In genomic region chr17:66748578-66748977, GRCh38 we compare ENCODE assay signal across 23 cellular contexts.
"Had no signal": no experiment of that assay in that cellular context is flagged by ENCODE, and none has a peak within 500 bp of the region (broad histone marks: within the 10 kb centered on the region; RNA-seq: fewer than 3 reads in every experiment).

No MANE protein-coding gene starts in this region.

- H3K4me1 Mint-ChIP-seq: activated CD4-positive, alpha-beta T cell treated with anti-CD3 and anti-CD28 coated beads, Interleukin-2, amount 10 ng/mL, durations not matched to agents 7 days and 5 days; activated CD8-positive, alpha-beta memory T cell treated with anti-CD3 and anti-CD28 coated beads, Interleukin-2, amount 10 ng/mL, durations not matched to agents 7 days and 5 days; immature natural killer cell had no signal

- DNase-seq: activated CD4-positive, alpha-beta T cell treated with anti-CD3 and anti-CD28 coated beads, Interleukin-2, amount 10 ng/mL, durations not matched to agents 7 days and 5 days; activated CD4-positive, CD25-positive, alpha-beta regulatory T cell treated with anti-CD3 and anti-CD28 coated beads, Interleukin-2, amount 50 U/mL, for 72 hours; activated CD8-positive, alpha-beta memory T cell treated with anti-CD3 and anti-CD28 coated beads, Interleukin-2, amount 10 ng/mL, durations not matched to agents 7 days and 5 days; activated CD8-positive, alpha-beta T cell treated with anti-CD3 and anti-CD28 coated beads for 36 hours; activated naive CD4-positive, alpha-beta T cell treated with anti-CD3 and anti-CD28 coated beads, Interleukin-2, amount 50 U/mL, for 16 hours; colonic mucosa; dorsolateral prefrontal cortex; effector memory CD8-positive, alpha-beta T cell; immature natural killer cell; kidney glomerular epithelial cell; left lung; naive thymus-derived CD4-positive, alpha-beta T cell; ovary; psoas muscle; stimulated activated CD4-positive, alpha-beta T cell treated with anti-CD3 and anti-CD28 coated beads, Interleukin-4, amount 100 ng/mL, for 4 hours; stimulated activated naive CD8-positive, alpha-beta T cell treated with anti-CD3 and anti-CD28 coated beads, Interleukin-15, Interleukin-2, amounts not matched to agents 100 U/mL and 50 U/mL, for 24 hours; SW 1271; upper lobe of right lung had no signal

- H3K9me3 Mint-ChIP-seq: activated CD4-positive, alpha-beta T cell treated with anti-CD3 and anti-CD28 coated beads, Interleukin-2, amount 10 ng/mL, durations not matched to agents 7 days and 5 days; activated CD8-positive, alpha-beta T cell treated with anti-CD3 and anti-CD28 coated beads for 36 hours; effector memory CD8-positive, alpha-beta T cell; T-helper 2 cell treated with Interferon-gamma antibody and Interleukin-4, amounts not matched to agents 5 μg/mL and 100 μg/mL, for 36 hours had no signal

- H3K4me3 Mint-ChIP-seq: activated CD4-positive, alpha-beta T cell treated with anti-CD3 and anti-CD28 coated beads, Interleukin-2, amount 10 ng/mL, durations not matched to agents 7 days and 5 days; activated CD8-positive, alpha-beta memory T cell treated with anti-CD3 and anti-CD28 coated beads, Interleukin-2, amount 10 ng/mL, durations not matched to agents 7 days and 5 days; activated CD8-positive, alpha-beta T cell treated with anti-CD3 and anti-CD28 coated beads for 36 hours; effector memory CD8-positive, alpha-beta T cell; immature natural killer cell; naive thymus-derived CD4-positive, alpha-beta T cell; T-helper 2 cell treated with Interferon-gamma antibody and Interleukin-4, amounts not matched to agents 5 μg/mL and 100 μg/mL, for 36 hours had no signal

- H3K27ac Mint-ChIP-seq: activated CD8-positive, alpha-beta memory T cell treated with anti-CD3 and anti-CD28 coated beads, Interleukin-2, amount 10 ng/mL, durations not matched to agents 7 days and 5 days; activated CD8-positive, alpha-beta T cell treated with anti-CD3 and anti-CD28 coated beads for 36 hours; effector memory CD8-positive, alpha-beta T cell; immature natural killer cell; T-helper 2 cell treated with Interferon-gamma antibody and Interleukin-4, amounts not matched to agents 5 μg/mL and 100 μg/mL, for 36 hours had no signal

- ATAC-seq: activated CD8-positive, alpha-beta memory T cell treated with anti-CD3 and anti-CD28 coated beads, Interleukin-2, amount 10 ng/mL, durations not matched to agents 7 days and 5 days; activated CD8-positive, alpha-beta T cell treated with anti-CD3 and anti-CD28 coated beads for 36 hours; effector memory CD8-positive, alpha-beta T cell; esophagus mucosa; left lung; naive thymus-derived CD4-positive, alpha-beta T cell; stimulated activated naive CD8-positive, alpha-beta T cell treated with anti-CD3 and anti-CD28 coated beads, Interleukin-15, Interleukin-2, amounts not matched to agents 100 U/mL and 50 U/mL, for 24 hours; upper lobe of right lung had no signal

- H3K4me3 ChIP-seq: colonic mucosa, dorsolateral prefrontal cortex, hepatocyte, left lung, lung, ovary, psoas muscle, right atrium auricular region, upper lobe of right lung had no signal

- H3K27me3 Mint-ChIP-seq: activated CD4-positive, alpha-beta T cell treated with anti-CD3 and anti-CD28 coated beads, Interleukin-2, amount 10 ng/mL, durations not matched to agents 7 days and 5 days; activated CD8-positive, alpha-beta memory T cell treated with anti-CD3 and anti-CD28 coated beads, Interleukin-2, amount 10 ng/mL, durations not matched to agents 7 days and 5 days; activated CD8-positive, alpha-beta T cell treated with anti-CD3 and anti-CD28 coated beads for 36 hours; effector memory CD8-positive, alpha-beta T cell; naive thymus-derived CD4-positive, alpha-beta T cell had no signal
